In the genomic region with DNA sequence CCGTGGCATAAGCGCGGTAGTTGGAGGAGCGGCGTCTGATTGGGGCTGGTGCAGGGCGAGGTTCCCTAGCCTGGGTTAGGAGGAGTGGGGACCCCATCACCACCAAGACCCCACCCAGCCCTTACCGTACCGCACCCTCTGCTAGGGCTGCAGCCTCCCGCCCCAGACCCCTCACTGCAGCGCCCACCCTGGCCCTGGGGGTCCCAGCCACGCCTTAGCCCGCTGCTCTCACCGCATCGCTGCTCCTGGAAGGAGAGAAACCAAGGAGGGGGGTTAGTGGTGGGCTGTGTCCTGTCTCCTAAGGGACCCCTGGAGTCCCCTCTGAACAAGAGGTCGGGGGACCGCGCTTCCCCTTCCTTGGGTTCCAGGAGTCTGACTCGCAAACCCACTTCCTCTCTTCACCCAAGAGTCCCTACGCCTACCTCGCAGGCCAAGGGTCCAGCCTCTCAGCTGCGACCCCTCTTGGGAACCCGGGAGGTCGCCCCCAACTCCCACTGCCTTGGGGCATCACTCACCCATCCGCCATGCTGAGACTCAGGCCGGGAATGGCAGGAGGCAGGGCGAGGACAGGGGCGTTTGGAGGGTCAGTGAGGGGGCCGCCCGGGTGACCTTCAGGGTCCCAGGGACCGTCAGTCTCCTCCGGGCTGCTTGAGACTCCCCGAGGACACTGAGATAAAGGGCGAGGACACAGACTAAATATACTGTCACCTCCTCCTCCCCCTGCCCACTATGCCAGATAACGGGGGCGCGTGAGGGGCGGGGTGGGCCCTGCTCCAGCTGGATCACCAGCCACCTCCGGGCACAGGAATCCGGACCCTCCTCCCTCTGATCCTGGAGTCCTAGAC, we compare ENCODE assay signal across 1 cellular context.
TF ChIP-seq lines count a peak whose summit lies in the region.

A gene (minus strand): TSS at position 669 of the 845 bp plus-strand sequence. CDS start 143 bp downstream, at position 526.

TF ChIP-seq in HCT116, 20 proteins besides CTCF, POLR2A, EP300 and RAD21:
- no peak for TF ChIP-seq SP1 (IDR thresholded peaks at IDR 0.05; ENCODE audit: low read depth)
- no peak for TF ChIP-seq POLR2AphosphoS5 (IDR thresholded peaks at IDR 0.05; ENCODE audit: low read depth, low read length)
- no peak for TF ChIP-seq CBX3 (IDR thresholded peaks at IDR 0.05; ENCODE audit: low read depth)
- TF ChIP-seq, protein P1, sequence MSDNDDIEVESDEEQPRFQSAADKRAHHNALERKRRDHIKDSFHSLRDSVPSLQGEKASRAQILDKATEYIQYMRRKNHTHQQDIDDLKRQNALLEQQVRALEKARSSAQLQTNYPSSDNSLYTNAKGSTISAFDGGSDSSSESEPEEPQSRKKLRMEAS (IDR thresholded peaks at IDR 0.05): no peak
- no peak for TF ChIP-seq JUND (IDR thresholded peaks at IDR 0.05)
- no peak for TF ChIP-seq CEBPB (IDR thresholded peaks at IDR 0.05; ENCODE audit: low read depth)
- TF ChIP-seq, protein P2, sequence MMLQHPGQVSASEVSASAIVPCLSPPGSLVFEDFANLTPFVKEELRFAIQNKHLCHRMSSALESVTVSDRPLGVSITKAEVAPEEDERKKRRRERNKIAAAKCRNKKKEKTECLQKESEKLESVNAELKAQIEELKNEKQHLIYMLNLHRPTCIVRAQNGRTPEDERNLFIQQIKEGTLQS (IDR thresholded peaks at IDR 0.05): no peak
- no peak for TF ChIP-seq EZH2phosphoT487 (IDR thresholded peaks at IDR 0.05; ENCODE audit: borderline replicate concordance)
- no peak for TF ChIP-seq TCF7L2 (IDR thresholded peaks at IDR 0.05; ENCODE audit: borderline replicate concordance, extremely low read depth, insufficient read depth, insufficient read length)
- no peak for TF ChIP-seq EGR1 (IDR thresholded peaks at IDR 0.05; ENCODE audit: low read depth)
- TF ChIP-seq EZH2 (IDR thresholded peaks at IDR 0.05): no peak
- TF ChIP-seq ZFX (IDR thresholded peaks at IDR 0.05): no peak
- TF ChIP-seq, protein P3, sequence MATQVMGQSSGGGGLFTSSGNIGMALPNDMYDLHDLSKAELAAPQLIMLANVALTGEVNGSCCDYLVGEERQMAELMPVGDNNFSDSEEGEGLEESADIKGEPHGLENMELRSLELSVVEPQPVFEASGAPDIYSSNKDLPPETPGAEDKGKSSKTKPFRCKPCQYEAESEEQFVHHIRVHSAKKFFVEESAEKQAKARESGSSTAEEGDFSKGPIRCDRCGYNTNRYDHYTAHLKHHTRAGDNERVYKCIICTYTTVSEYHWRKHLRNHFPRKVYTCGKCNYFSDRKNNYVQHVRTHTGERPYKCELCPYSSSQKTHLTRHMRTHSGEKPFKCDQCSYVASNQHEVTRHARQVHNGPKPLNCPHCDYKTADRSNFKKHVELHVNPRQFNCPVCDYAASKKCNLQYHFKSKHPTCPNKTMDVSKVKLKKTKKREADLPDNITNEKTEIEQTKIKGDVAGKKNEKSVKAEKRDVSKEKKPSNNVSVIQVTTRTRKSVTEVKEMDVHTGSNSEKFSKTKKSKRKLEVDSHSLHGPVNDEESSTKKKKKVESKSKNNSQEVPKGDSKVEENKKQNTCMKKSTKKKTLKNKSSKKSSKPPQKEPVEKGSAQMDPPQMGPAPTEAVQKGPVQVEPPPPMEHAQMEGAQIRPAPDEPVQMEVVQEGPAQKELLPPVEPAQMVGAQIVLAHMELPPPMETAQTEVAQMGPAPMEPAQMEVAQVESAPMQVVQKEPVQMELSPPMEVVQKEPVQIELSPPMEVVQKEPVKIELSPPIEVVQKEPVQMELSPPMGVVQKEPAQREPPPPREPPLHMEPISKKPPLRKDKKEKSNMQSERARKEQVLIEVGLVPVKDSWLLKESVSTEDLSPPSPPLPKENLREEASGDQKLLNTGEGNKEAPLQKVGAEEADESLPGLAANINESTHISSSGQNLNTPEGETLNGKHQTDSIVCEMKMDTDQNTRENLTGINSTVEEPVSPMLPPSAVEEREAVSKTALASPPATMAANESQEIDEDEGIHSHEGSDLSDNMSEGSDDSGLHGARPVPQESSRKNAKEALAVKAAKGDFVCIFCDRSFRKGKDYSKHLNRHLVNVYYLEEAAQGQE (IDR thresholded peaks at IDR 0.05; ENCODE audit: low read depth): no peak
- TF ChIP-seq ELF1 (IDR thresholded peaks at IDR 0.05; ENCODE audit: borderline replicate concordance, low read depth): no peak
- no peak for TF ChIP-seq YY1 (IDR thresholded peaks at IDR 0.05; ENCODE audit: extremely low read depth, insufficient replicate concordance, low read depth, low read length)
- no peak for TF ChIP-seq FOSL1 (IDR thresholded peaks at IDR 0.05; ENCODE audit: low read depth)
- TF ChIP-seq ZNF274 (IDR thresholded peaks at IDR 0.05; ENCODE audit: low read depth, low read length): no peak
- TF ChIP-seq SIN3A (IDR thresholded peaks at IDR 0.05; ENCODE audit: low read depth): no peak
- TF ChIP-seq SRF (IDR thresholded peaks at IDR 0.05; ENCODE audit: low read depth): no peak
